In genomic region chr9:129823934-129824601, GRCh38 we compare ENCODE assay signal across 8 cellular contexts. TPM values are rescaled to one million over a fixed set of nuclear protein-coding genes. Genes with fewer than 3 reads are reported as not detected.
DNase-seq lines count a peak whose midpoint lies in the region; ATAC-seq and TF ChIP-seq lines count a peak whose summit lies in the region.

TSS of gene TOR1A (minus strand) at chr9:129824136. CDS start at chr9:129824085, 51 bp downstream.

- H4K5ac ChIP-seq in IMR-90 (ENCODE audit: low read depth, low read length), result peak within 1 kb of the TSS; percentile 37; the same call in 1 of the 2 replicates

- H2AK5ac ChIP-seq in IMR-90 (ENCODE audit: low read depth, low read length), result peak within 1 kb of the TSS; percentile 74

- TF ChIP-seq POLR2A in IMR-90 (IDR thresholded peaks at IDR 0.05; ENCODE audit: low read depth, low read length), result peak; percentile 74; the same call in 1 of the 2 replicates

- peak within 1 kb of the TSS; percentile 76 for H4K91ac ChIP-seq in IMR-90 (ENCODE audit: insufficient read depth, low read depth, low read length)

- ATAC-seq in GM21515 (IDR thresholded peaks at IDR 0.05; ENCODE audit: unreplicated experiment), result peak; percentile 82
- peak; percentile 94 for ATAC-seq in IMR-90 (ENCODE audit: low read depth)
- peak; percentile 97 for ATAC-seq in mucosa of descending colon

- H3K27ac ChIP-seq in IMR-90 (ENCODE audit: insufficient read depth, low read length), result peak within 1 kb of the TSS; percentile 90
- H3K27ac ChIP-seq in epithelial cell of prostate, result peak within 1 kb of the TSS; percentile 58

- peak within 1 kb of the TSS; percentile 76 for H3K4me3 Mint-ChIP-seq in Calu3 (ENCODE audit: low read depth, unreplicated experiment)

- peaks cover 6% of the 10 kb centered on the region; the same call in 1 of the 2 replicates for H3K9me1 ChIP-seq in IMR-90 (ENCODE audit: insufficient read depth, low read length)

- H3K9ac ChIP-seq in IMR-90 (ENCODE audit: low read depth, low read length), result peak within 1 kb of the TSS; percentile 84

- peak within 1 kb of the TSS; percentile 98 for H3K4ac ChIP-seq in IMR-90 (ENCODE audit: low read depth, low read length)

- H3K18ac ChIP-seq in IMR-90 (ENCODE audit: low read depth, low read length), result no peak within 1 kb of the TSS; the same call in 1 of the 2 replicates

- H3K27ac Mint-ChIP-seq in Calu3 (ENCODE audit: unreplicated experiment), result no peak within 1 kb of the TSS

- TF ChIP-seq RAD21 in IMR-90 (IDR thresholded peaks at IDR 0.05; ENCODE audit: low read length), result no peak

- H3K9me3 ChIP-seq in IMR-90 (ENCODE audit: control insufficient read depth, insufficient read depth, low read length) (no peaks in the 10 kb centered on the region), mucosa of descending colon (no peaks in the 10 kb centered on the region)

- H3K36me3 ChIP-seq in IMR-90 (ENCODE audit: control insufficient read depth, insufficient read depth, low read length) (peaks cover 30% of the 10 kb centered on the region), mucosa of descending colon (ENCODE audit: low read depth) (no peaks in the 10 kb centered on the region)

- H3K27me3 ChIP-seq in IMR-90 (ENCODE audit: control insufficient read depth, insufficient read depth, low read length), result no peaks in the 10 kb centered on the region

- in situ Hi-C loops in IMR-90 (cut with MboI; ENCODE audit: low sequenced_read_pairs), result no loop called here

- POLR2A ChIA-PET in IMR-90 (lab: Charles Lee; ENCODE audit: unreplicated experiment), result no interaction called here

- CTCF ChIA-PET in Calu3 (lab: Charles Lee) (interaction anchor here (0.6 kb wide), 1 partner anchor 20 kb away, joined by 3 read pairs; no protein-coding TSS in a partner anchor), IMR-90 (lab: Yijun Ruan, JAX) (no interaction called here)

- H2BK15ac ChIP-seq in IMR-90 (ENCODE audit: low read depth, low read length), result no peak within 1 kb of the TSS

- BruUV-seq in Calu3 (replicated peaks; lab: Mats Ljungman, UMichigan) (no TSS peak), IMR-90 (replicated peaks; lab: Mats Ljungman, UMichigan) (no TSS peak)

- no peak within 1 kb of the TSS for H2BK120ac ChIP-seq in IMR-90 (ENCODE audit: low read depth, low read length)

- H3K4me1 ChIP-seq in IMR-90 (ENCODE audit: control insufficient read depth, insufficient read depth, low read length), result peaks cover 2% of the 10 kb centered on the region; the same call in 1 of the 2 replicates
- H3K4me1 ChIP-seq in mucosa of descending colon (ENCODE audit: low read depth), result peaks cover 6% of the 10 kb centered on the region

- H3K4me2 ChIP-seq in IMR-90 (ENCODE audit: low read depth, low read length), result peak within 1 kb of the TSS; percentile 95

- no peak within 1 kb of the TSS; the same call in 1 of the 2 replicates for H2BK20ac ChIP-seq in IMR-90 (ENCODE audit: low read depth, low read length)

- intact Hi-C loops in Calu3 (cut with micrococcal nuclease; ENCODE audit: unreplicated experiment) (no loop called here), IMR-90 (cut with micrococcal nuclease) (no loop called here), mucosa of descending colon (cut with DNase I, micrococcal nuclease) (no loop called here)

- H3K4me1 Mint-ChIP-seq in Calu3 (ENCODE audit: low read depth, unreplicated experiment), result no peaks in the 10 kb centered on the region

- peak within 1 kb of the TSS; percentile 85 for H3K4me3 ChIP-seq in IMR-90 (ENCODE audit: insufficient read depth, low read depth, low read length)
- H3K4me3 ChIP-seq in mucosa of descending colon, result peak within 1 kb of the TSS; percentile 63

- WGBS in IMR-90 (ENCODE audit: extremely low coverage in 2 of 2, insufficient read length in 1 of 2), 2 experiments, result 0% methylated on average over 11 of the region's 47 CpGs; no CpG with 5 or more reads in 1 of the 2 experiments

- peaks cover 18 to 31% of the 10 kb centered on the region in 2 experiments for H3K79me1 ChIP-seq in IMR-90 (ENCODE audit: low read depth in 1 of 2, low read length in 2 of 2)

- peak within 1 kb of the TSS; percentile 98 for H3K23ac ChIP-seq in IMR-90 (ENCODE audit: low read depth, low read length)

- peak within 1 kb of the TSS; percentile 17 to 85; a peak in 3 of 4 replicates for H4K8ac ChIP-seq in IMR-90 (ENCODE audit: low read depth in 2 of 2, low read length in 2 of 2)

- no peaks in the 10 kb centered on the region for H3K27me3 Mint-ChIP-seq in Calu3 (ENCODE audit: unreplicated experiment)

- DNase-seq in Calu3 (peak; percentile 86), IMR-90 (peak; percentile 92), OCI-M1 (lab: John Stamatoyannopoulos, UW) (peak; percentile 96), activated T-cell treated with anti-CD3 and anti-CD28 coated beads for 4 hours (peak; percentile 88), epithelial cell of prostate (ENCODE audit: low read depth, low spot score) (peak; percentile 76), mucosa of descending colon (peak; percentile 96 to 98 (median 97))
- DNase-seq in stimulated activated CD8-positive, alpha-beta memory T cell treated with anti-CD3 and anti-CD28 coated beads, Interleukin-4, amount 100 ng/mL, for 24 hours (ENCODE audit: low read depth), result peak; percentile 87

- TF ChIP-seq CTCF in Calu3 (IDR thresholded peaks at IDR 0.05; ENCODE audit: unreplicated experiment) (no peak), IMR-90 (conservative IDR thresholded peaks at IDR 0.05; ENCODE audit: low read depth, low read length) (no peak), mucosa of descending colon (IDR thresholded peaks at IDR 0.05) (no peak)

- peak within 1 kb of the TSS; percentile 92 for H2AFZ ChIP-seq in IMR-90 (replicated peaks; ENCODE audit: low read length, poor library complexity)

- H3K14ac ChIP-seq in IMR-90 (replicated peaks; ENCODE audit: low read depth, low read length), result peak within 1 kb of the TSS; percentile 85

- peak within 1 kb of the TSS; percentile 55 for H2BK5ac ChIP-seq in IMR-90 (ENCODE audit: low read depth, low read length, poor library complexity, severe bottlenecking)

- dilution Hi-C loops in IMR-90 (cut with HindIII; ENCODE audit: low sequenced_read_pairs, unreplicated experiment), result no loop called here

- peaks cover 33% of the 10 kb centered on the region for H3K36me3 Mint-ChIP-seq in Calu3 (ENCODE audit: insufficient read depth, unreplicated experiment)

- H4K20me1 ChIP-seq in IMR-90 (ENCODE audit: insufficient read depth, low read length), result peaks cover 11% of the 10 kb centered on the region; the same call in 1 of the 2 replicates

- H2AK9ac ChIP-seq in IMR-90 (replicated peaks; ENCODE audit: low read depth, low read length, poor library complexity), result peak within 1 kb of the TSS; percentile 89

- peak within 1 kb of the TSS; percentile 67 for H3K56ac ChIP-seq in IMR-90 (ENCODE audit: extremely low read depth, insufficient read depth, low read length)

- no peaks in the 10 kb centered on the region for H3K9me3 Mint-ChIP-seq in Calu3 (ENCODE audit: low read depth, unreplicated experiment)

TF ChIP-seq in IMR-90, 13 proteins besides CTCF, POLR2A, EP300 and RAD21:
- no peak for TF ChIP-seq CEBPB (IDR thresholded peaks at IDR 0.05; ENCODE audit: low read depth, low read length)
- 0 out of 2 replicates have a peak, but pooled peaks have one; percentile 79 for TF ChIP-seq ELK1 (IDR thresholded peaks at IDR 0.05; ENCODE audit: borderline replicate concordance, low read depth, low read length)
- TF ChIP-seq USF2 (IDR thresholded peaks at IDR 0.05; ENCODE audit: low read depth, low read length), result peak; percentile 87
- TF ChIP-seq BHLHE40 (IDR thresholded peaks at IDR 0.05; ENCODE audit: low read depth, low read length), result no peak
- TF ChIP-seq NFE2L2 (IDR thresholded peaks at IDR 0.05; ENCODE audit: low read depth, low read length), result no peak
- 0 out of 2 replicates have a peak, but pooled peaks have one; percentile 8 for TF ChIP-seq FOS (IDR thresholded peaks at IDR 0.05; ENCODE audit: low read depth, low read length)
- no peak for TF ChIP-seq RCOR1 (IDR thresholded peaks at IDR 0.05; ENCODE audit: insufficient replicate concordance, low read length)
- TF ChIP-seq MAFK (IDR thresholded peaks at IDR 0.05; ENCODE audit: low read depth, low read length), result no peak
- peak; percentile 94 for TF ChIP-seq MXI1 (IDR thresholded peaks at IDR 0.05; ENCODE audit: borderline replicate concordance, low read depth, low read length)
- TF ChIP-seq MAZ (IDR thresholded peaks at IDR 0.05; ENCODE audit: borderline replicate concordance, low read depth, low read length), result peak; percentile 74; the same call in 1 of the 2 replicates

RNA-seq across cellular contexts. Expression of gene TOR1A, which starts in this region (rescaled TPM):
- total RNA-seq in Calu3 (2022) (34.2 and 36.3 TPM in 2 replicates), IMR-90 (2012; rRNA removed) (27.1 and 34.4 TPM in 2 replicates), mucosa of descending colon (10 to 100 TPM; 30.8 to 35.8 (median 35.2) TPM)
- 67.5 and 74.2 TPM in 2 replicates for polyA plus RNA-seq in IMR-90 (2012; rRNA removed)
- 38.0 and 47.1 TPM in 2 replicates for polyA plus RNA-seq in IMR-90 (2012; cell fraction: cytosol; rRNA removed)
- polyA plus RNA-seq in IMR-90 (2012; cell fraction: nucleus; rRNA removed; ENCODE audit: low replicate concordance), result 16.4 and 30.6 TPM in 2 replicates

Comparison
In these comparisons a context has a peak if more than half of its experiments do, and no peak if none do; other contexts are left out.
1. Peak in every context shown above with its lines: DNase-seq, ATAC-seq, H3K4me3 ChIP-seq and H3K27ac ChIP-seq.